In the genomic region with DNA sequence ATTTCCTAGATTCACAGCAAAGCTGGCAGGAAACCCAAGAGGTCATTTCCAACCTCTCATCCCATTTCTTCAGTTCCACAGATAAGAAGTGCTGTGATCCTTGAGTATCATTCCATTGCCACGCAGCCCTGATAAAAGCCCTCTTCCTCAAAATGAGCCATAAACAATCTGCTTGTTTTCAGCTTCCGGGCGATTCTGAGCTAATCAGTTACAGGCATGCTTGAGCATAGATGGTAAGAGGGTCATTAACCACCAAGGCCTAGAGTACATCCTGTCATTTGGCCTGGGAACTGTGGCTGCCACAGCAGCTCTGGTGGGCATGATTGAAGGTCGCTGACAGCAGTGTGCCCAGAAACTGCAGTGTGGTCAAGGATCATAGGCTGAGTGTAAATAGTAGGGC, we compare ENCODE assay signal across 11 cellular contexts. TPM values are rescaled to one million over a fixed set of nuclear protein-coding genes. Genes with fewer than 3 reads are reported as not detected.
DNase-seq lines count a peak whose midpoint lies in the region; ATAC-seq and TF ChIP-seq lines count a peak whose summit lies in the region.
"Had no signal": no experiment of that assay in that cellular context is flagged by ENCODE, and none has a peak within 500 bp of the region (broad histone marks: within the 10 kb centered on the region; RNA-seq: fewer than 3 reads in every experiment).

No MANE protein-coding gene starts in this region.

- TF ChIP-seq EP300 in SK-N-SH (IDR thresholded peaks at IDR 0.05; ENCODE audit: borderline replicate concordance in 1 of 2, low read depth in 1 of 2, low read length in 1 of 2), result no peak

- peak overlapping the region in 1 of 2 experiments; percentile 13 for H3K18ac ChIP-seq in mesenchymal stem cell (ENCODE audit: low read depth in 1 of 2, low read length in 2 of 2)

- H3K9me3 ChIP-seq in SK-N-SH (no peaks in the 10 kb centered on the region), mesenchymal stem cell (ENCODE audit: control insufficient read depth, low read length) (no peaks in the 10 kb centered on the region)
- H3K9me3 ChIP-seq: HAP-1 had no signal

- CTCF ChIA-PET in SK-N-SH (lab: Yijun Ruan, JAX) (interaction anchor here (1.4 to 1.5 kb wide), 2 partner anchors 9 to 10 kb away, joined by 3 to 4 read pairs; no protein-coding TSS in a partner anchor), GM10248 (lab: Yijun Ruan, JAX) (interaction anchor here (0.6 to 2.1 kb wide), 5 partner anchors 10 to 46 kb away, joined by 3 to 7 read pairs (median 3); no protein-coding TSS in a partner anchor)

- H3K4me3 ChIP-seq in SK-N-SH (ENCODE audit: low read depth in 2 of 2, low read length in 1 of 2) (no peak overlapping the region), mesenchymal stem cell (ENCODE audit: insufficient read depth in 1 of 2, low read depth in 1 of 2, low read length in 2 of 2) (no peak overlapping the region)
- H3K4me3 ChIP-seq: HAP-1 had no signal

- H3K27ac ChIP-seq in SK-N-SH (ENCODE audit: low read depth in 2 of 2, low read length in 1 of 2) (peak overlapping the region in 1 of 2 experiments; percentile 73; a peak in 2 of 4 replicates), mesenchymal stem cell (ENCODE audit: low read length, poor library complexity, severe bottlenecking) (peak overlapping the region; percentile 89)

- no peak for TF ChIP-seq CTCF in SK-N-SH (IDR thresholded peaks at IDR 0.05)
- TF ChIP-seq CTCF in GM10248 (IDR thresholded peaks at IDR 0.05; ENCODE audit: control extremely low read depth, extremely low read depth, low read depth, missing control alignments), result no peak

- POLR2A ChIA-PET in SK-N-SH (lab: Yijun Ruan, JAX), result no interaction called here
- POLR2A ChIA-PET in GM10248 (lab: Yijun Ruan, JAX), result no interaction called here

- no peak overlapping the region for H3K14ac ChIP-seq in mesenchymal stem cell (ENCODE audit: low read length in 2 of 2)

- H3K4me2 ChIP-seq in SK-N-SH, result no peak overlapping the region
- H3K4me2 ChIP-seq in mesenchymal stem cell (ENCODE audit: low read length, poor library complexity, severe bottlenecking), result no peak overlapping the region

- H4K91ac ChIP-seq in mesenchymal stem cell (ENCODE audit: low read length), result no peak overlapping the region

- H3K9ac ChIP-seq in SK-N-SH (no peak overlapping the region), mesenchymal stem cell (ENCODE audit: low read length) (no peak overlapping the region)

- H2BK120ac ChIP-seq in mesenchymal stem cell (ENCODE audit: low read depth, low read length), result no peak overlapping the region

- ATAC-seq in GM18861 (IDR thresholded peaks at IDR 0.05; ENCODE audit: unreplicated experiment), result peak; percentile 92
- ATAC-seq in HG03095 (IDR thresholded peaks at IDR 0.05; ENCODE audit: unreplicated experiment), result peak; percentile 49

- H2BK12ac ChIP-seq in mesenchymal stem cell (ENCODE audit: low read length in 2 of 2), result peak overlapping the region in 1 of 2 experiments; percentile 57

- peaks cover 17% of the 10 kb centered on the region for H3F3A ChIP-seq in SK-N-SH (replicated peaks; ENCODE audit: insufficient read depth)

- peak; percentile 13; the same call in 1 of the 2 replicates for TF ChIP-seq RAD21 in SK-N-SH (IDR thresholded peaks at IDR 0.05; ENCODE audit: low read length)

- H3K4ac ChIP-seq in mesenchymal stem cell (ENCODE audit: low read depth in 1 of 2, low read length in 2 of 2), result no peak overlapping the region

- H3K4me1 ChIP-seq in SK-N-SH (ENCODE audit: control insufficient read depth in 1 of 2, insufficient read depth in 2 of 2, low read depth in 1 of 2, low read length in 1 of 2) (peaks cover 3 to 16% of the 10 kb centered on the region in 2 experiments; a peak in 3 of 4 replicates), mesenchymal stem cell (ENCODE audit: control insufficient read depth, insufficient read depth, low read depth, low read length) (peaks cover 5% of the 10 kb centered on the region)
- H3K4me1 ChIP-seq: HAP-1 had no signal

- no peak overlapping the region; the same call in 1 of the 2 replicates for H2AFZ ChIP-seq in SK-N-SH (ENCODE audit: low read depth)
- H2AFZ ChIP-seq in mesenchymal stem cell (ENCODE audit: low read depth, low read length), result no peak overlapping the region

- H3K27me3 ChIP-seq in SK-N-SH (ENCODE audit: insufficient read depth) (no peaks in the 10 kb centered on the region), mesenchymal stem cell (ENCODE audit: control insufficient read depth in 1 of 2, insufficient read depth in 1 of 2, low read length in 2 of 2) (no peaks in the 10 kb centered on the region)

- H4K8ac ChIP-seq in mesenchymal stem cell (ENCODE audit: low read length), result peak overlapping the region; percentile 74

- H2AK5ac ChIP-seq in mesenchymal stem cell (ENCODE audit: low read length, severe bottlenecking), result no peak overlapping the region

- no peak overlapping the region for H3K23ac ChIP-seq in mesenchymal stem cell (ENCODE audit: low read length in 2 of 2)

- H3K79me1 ChIP-seq in mesenchymal stem cell (replicated peaks; ENCODE audit: low read length, poor library complexity, severe bottlenecking), result no peaks in the 10 kb centered on the region

- no peaks in the 10 kb centered on the region for H3K79me2 ChIP-seq in SK-N-SH (ENCODE audit: insufficient read depth)

- no peaks in the 10 kb centered on the region for H3K36me3 ChIP-seq in SK-N-SH (replicated peaks in 1 of 2; ENCODE audit: control insufficient read depth in 1 of 2, insufficient read depth in 2 of 2, low read length in 1 of 2)
- H3K36me3 ChIP-seq in mesenchymal stem cell (ENCODE audit: control insufficient read depth in 1 of 2, insufficient read depth in 2 of 2, low read depth in 1 of 2, low read length in 2 of 2), result no peaks in the 10 kb centered on the region
- H3K36me3 ChIP-seq: HAP-1 had no signal

- H4K20me1 ChIP-seq in SK-N-SH (ENCODE audit: insufficient read depth), result no peaks in the 10 kb centered on the region

- no peaks in the 10 kb centered on the region for H3K9me2 ChIP-seq in SK-N-SH

- WGBS in SK-N-SH (ENCODE audit: low lambda C conversion rate), result 36% methylated on average over 4 of the region's 4 CpGs
- 5% methylated on average over 4 of the region's 4 CpGs for WGBS in mesenchymal stem cell

- H2BK5ac ChIP-seq in mesenchymal stem cell (ENCODE audit: low read depth, low read length, poor library complexity, severe bottlenecking), result no peak overlapping the region

- H2BK15ac ChIP-seq in mesenchymal stem cell (ENCODE audit: low read depth, poor library complexity, severe bottlenecking), result no peak overlapping the region

- DNase-seq in SK-N-SH, result peak; percentile 39
- DNase-seq in mesenchymal stem cell, result peak; percentile 75
- no peak for DNase-seq in NCI-H2227 (lab: John Stamatoyannopoulos, UW; ENCODE audit: unreplicated experiment)
- DNase-seq in NCI-H1930 (lab: John Stamatoyannopoulos, UW), result no peak
- no peak for DNase-seq in GM10248 (ENCODE audit: extremely low spot score)
- DNase-seq in GM03348 (ENCODE audit: low spot score), result no peak
- DNase-seq: DND-41, SHP77 treated with DMSO at 0.1 percent for 48 hours had no signal

TF ChIP-seq in SK-N-SH, 30 proteins besides CTCF, POLR2A, EP300 and RAD21 (continues in another document):
- TF ChIP-seq EZH2phosphoT487 (IDR thresholded peaks at IDR 0.05; ENCODE audit: borderline replicate concordance, low read depth) (no peak), ELF1 (IDR thresholded peaks at IDR 0.05) (no peak), NFIC (IDR thresholded peaks at IDR 0.05; ENCODE audit: borderline replicate concordance) (no peak), SIN3A (IDR thresholded peaks at IDR 0.05; ENCODE audit: borderline replicate concordance, low read depth, low read length) (no peak), TAF1 (IDR thresholded peaks at IDR 0.05; ENCODE audit: borderline replicate concordance, low read depth, low read length) (no peak), IRF3 (IDR thresholded peaks at IDR 0.05; ENCODE audit: low read depth, low read length) (no peak), POLR2AphosphoS5 (IDR thresholded peaks at IDR 0.05; ENCODE audit: low read depth, low read length) (no peak), MXI1 (IDR thresholded peaks at IDR 0.05; ENCODE audit: low read depth, low read length) (peak; percentile 43; the same call in 1 of the 2 replicates)
- TF ChIP-seq, protein P1, sequence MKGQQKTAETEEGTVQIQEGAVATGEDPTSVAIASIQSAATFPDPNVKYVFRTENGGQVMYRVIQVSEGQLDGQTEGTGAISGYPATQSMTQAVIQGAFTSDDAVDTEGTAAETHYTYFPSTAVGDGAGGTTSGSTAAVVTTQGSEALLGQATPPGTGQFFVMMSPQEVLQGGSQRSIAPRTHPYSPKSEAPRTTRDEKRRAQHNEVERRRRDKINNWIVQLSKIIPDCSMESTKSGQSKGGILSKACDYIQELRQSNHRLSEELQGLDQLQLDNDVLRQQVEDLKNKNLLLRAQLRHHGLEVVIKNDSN (IDR thresholded peaks at IDR 0.05; ENCODE audit: borderline replicate concordance, low read depth), result no peak

RNA-seq across cellular contexts. Expression of gene P3H2, which starts 47.4 kb away (rescaled TPM):
- polyA plus RNA-seq in SK-N-SH (2012; rRNA removed), result 2.8 and 3.3 TPM in 2 replicates
- 3.9 and 5.2 TPM in 2 replicates for polyA plus RNA-seq in SK-N-SH (2012; cell fraction: cytosol; rRNA removed)
- polyA plus RNA-seq in SK-N-SH (2012; cell fraction: nucleus; rRNA removed), result 1.7 and 3.5 TPM in 2 replicates
- 43.0 TPM for polyA plus RNA-seq in mesenchymal stem cell (2013, experiment 1 of 2)
- 45.7 TPM for polyA plus RNA-seq in mesenchymal stem cell (2013, experiment 2 of 2)

Comparison
In these comparisons a context has a peak if more than half of its experiments do, and no peak if none do; other contexts are left out.
1. DNase-seq: peak in SK-N-SH (single experiment) and mesenchymal stem cell (single experiment); none in NCI-H2227 (single experiment), NCI-H1930 (0 of 2), GM10248 (single experiment) and GM03348 (single experiment).